19 cellular contexts compared by ENCODE assay signal in the genomic region with DNA sequence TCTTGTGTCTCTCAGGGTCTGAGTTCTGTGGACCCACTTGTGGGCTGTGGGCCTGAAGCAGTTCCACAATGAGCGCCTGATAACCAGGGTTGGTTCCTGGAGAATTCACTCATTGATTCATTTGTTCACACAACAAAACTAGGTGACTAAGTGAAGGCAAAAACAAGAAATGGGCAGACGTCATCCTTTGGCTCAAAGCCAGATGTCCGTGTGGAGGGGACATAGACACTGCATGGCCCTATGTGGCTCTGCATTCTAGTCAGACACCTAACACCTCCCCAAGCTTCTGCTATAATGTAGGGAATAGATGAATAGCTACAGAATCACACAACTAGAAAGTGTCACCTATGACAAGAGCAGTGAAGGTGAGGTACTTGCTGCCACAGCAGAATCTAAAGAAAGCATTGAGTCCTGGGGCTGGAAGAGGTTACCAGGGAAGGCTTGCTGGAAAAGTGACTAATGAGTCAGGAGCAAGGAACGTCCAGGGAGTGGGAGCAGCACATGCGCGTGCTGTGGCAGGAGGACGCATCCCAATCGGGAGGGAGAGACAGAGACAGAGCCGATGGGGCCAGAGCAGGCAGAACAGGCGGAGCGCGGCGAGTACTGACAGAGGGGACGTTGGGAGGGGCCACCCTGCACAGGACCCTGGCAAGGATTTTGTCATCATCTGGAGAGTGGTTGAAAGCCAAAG. TPM values are rescaled to one million over a fixed set of nuclear protein-coding genes. Genes with fewer than 3 reads are reported as not detected.
DNase-seq lines count a peak whose midpoint lies in the region; ATAC-seq, FAIRE-seq and TF ChIP-seq lines count a peak whose summit lies in the region.
"Had no signal": no experiment of that assay in that cellular context is flagged by ENCODE, and none has a peak within 500 bp of the region (broad histone marks: within the 10 kb centered on the region; RNA-seq: fewer than 3 reads in every experiment).

No MANE protein-coding gene starts in this region.

- TF ChIP-seq CTCF in right atrium auricular region (IDR thresholded peaks at IDR 0.05) (no peak), RWPE2 (IDR thresholded peaks at IDR 0.05; ENCODE audit: poor library complexity, severe bottlenecking) (no peak), gastroesophageal sphincter (IDR thresholded peaks at IDR 0.05) (no peak), D721Med (IDR thresholded peaks at IDR 0.05; ENCODE audit: insufficient read depth, missing control alignments) (no peak), WERI-Rb-1 (IDR thresholded peaks at IDR 0.05; ENCODE audit: low read depth, low read length) (no peak)

- ATAC-seq in left ventricle myocardium superior (peak; percentile 30), RWPE2 (ENCODE audit: low read depth) (peak; percentile 98), gastroesophageal sphincter (peak; percentile 67)

- DNase-seq in left ventricle myocardium superior (peak; percentile 37), right atrium auricular region (ENCODE audit: low spot score) (no peak), RWPE2 (ENCODE audit: low spot score) (peak; percentile 78), GOT3 (lab: John Stamatoyannopoulos, UW) (no peak), D721Med (ENCODE audit: insufficient read length, low spot score) (no peak), NCI-H187 treated with DMSO at 0.1 percent for 48 hours (lab: John Stamatoyannopoulos, UW) (no peak), WERI-Rb-1 (no peak)
- DNase-seq: 8988T, C1 segment of cervical spinal cord, MV-4-11, NCI-H1417, NCI-H2029 treated with DMSO at 0.1 percent for 48 hours, NCI-H2171 treated with DMSO at 0.1 percent for 48 hours, NCI-H446 treated with DMSO at 0.1 percent for 48 hours, RPMI8226, SJCRH30 had no signal

- H3K27ac ChIP-seq in right atrium auricular region: no peak overlapping the region
- H3K27ac ChIP-seq in RWPE2 (ENCODE audit: poor library complexity, severe bottlenecking): peak overlapping the region; percentile 11
- H3K27ac ChIP-seq in gastroesophageal sphincter: no peak overlapping the region
- H3K27ac ChIP-seq in WERI-Rb-1: no peak overlapping the region
- H3K27ac ChIP-seq: SJCRH30 had no signal

- 47 to 53% methylated on average over 6 to 12 of the region's 14 CpGs for WGBS in gastroesophageal sphincter (ENCODE audit: low coverage in 1 of 2), 2 donors

- H3K27me3 ChIP-seq in right atrium auricular region (no peaks in the 10 kb centered on the region), RWPE2 (ENCODE audit: insufficient read depth, poor library complexity, severe bottlenecking) (no peaks in the 10 kb centered on the region), gastroesophageal sphincter (peaks cover 32% of the 10 kb centered on the region), WERI-Rb-1 (ENCODE audit: insufficient read depth, low read depth, severe bottlenecking) (no peaks in the 10 kb centered on the region)
- H3K27me3 ChIP-seq: SJCRH30 had no signal

- H3K36me3 ChIP-seq in right atrium auricular region (no peaks in the 10 kb centered on the region), RWPE2 (ENCODE audit: low read depth) (no peaks in the 10 kb centered on the region), gastroesophageal sphincter (no peaks in the 10 kb centered on the region), WERI-Rb-1 (no peaks in the 10 kb centered on the region)
- H3K36me3 ChIP-seq: SJCRH30 had no signal

- no peak for TF ChIP-seq POLR2A in gastroesophageal sphincter (IDR thresholded peaks at IDR 0.05)

- TF ChIP-seq EP300 in gastroesophageal sphincter (IDR thresholded peaks at IDR 0.05): no peak

- no peak for FAIRE-seq in D721Med (lab: Jason Lieb, UNC)
- FAIRE-seq: H54 had no signal

- H3K9me3 ChIP-seq in right atrium auricular region (no peaks in the 10 kb centered on the region), RWPE2 (ENCODE audit: severe bottlenecking) (no peaks in the 10 kb centered on the region), gastroesophageal sphincter (no peaks in the 10 kb centered on the region), WERI-Rb-1 (ENCODE audit: severe bottlenecking) (no peaks in the 10 kb centered on the region)
- H3K9me3 ChIP-seq: SJCRH30 had no signal

- no peaks in the 10 kb centered on the region for H3K4me1 ChIP-seq in right atrium auricular region
- peaks cover 6% of the 10 kb centered on the region for H3K4me1 ChIP-seq in RWPE2 (ENCODE audit: insufficient read depth, poor library complexity, severe bottlenecking)
- H3K4me1 ChIP-seq in gastroesophageal sphincter: no peaks in the 10 kb centered on the region
- H3K4me1 ChIP-seq: SJCRH30 had no signal

- intact Hi-C loops in left ventricle myocardium superior (cut with micrococcal nuclease): no loop called here

- H3K4me3 ChIP-seq in right atrium auricular region (no peak overlapping the region), RWPE2 (ENCODE audit: severe bottlenecking) (no peak overlapping the region), gastroesophageal sphincter (no peak overlapping the region), WERI-Rb-1 (ENCODE audit: low read depth, low read length) (no peak overlapping the region)
- H3K4me3 ChIP-seq: SJCRH30 had no signal

RNA-seq across cellular contexts. Expression of a gene that starts 58.9 kb away (rescaled TPM):
- total RNA-seq in left ventricle myocardium superior (30.3 TPM), right atrium auricular region (10 to 100 TPM; 12.1 to 23.8 TPM), gastroesophageal sphincter (10 to 100 TPM in 3 of 4 donors, 1 to 10 TPM in 1; 7.9 to 43.1 (median 20.6) TPM)
- total RNA-seq: LHCN-M2, SJCRH30 had no signal

Comparison
In these comparisons a context has a peak if more than half of its experiments do, and no peak if none do; other contexts are left out.
1. DNase-seq: peak in left ventricle myocardium superior (single experiment) and RWPE2 (single experiment); none in right atrium auricular region (single experiment), GOT3 (single experiment), D721Med (single experiment), NCI-H187 treated with DMSO at 0.1 percent for 48 hours (single experiment) and WERI-Rb-1 (single experiment).
2. ATAC-seq: peak in every context shown above with its lines; median percentile 98 in RWPE2; 67 in gastroesophageal sphincter; 30 in left ventricle myocardium superior.